Comparison of ENCODE assay signal across 13 cellular contexts in genomic region chr11:75802022-75802912, GRCh38. TPM values are rescaled to one million over a fixed set of nuclear protein-coding genes. Genes with fewer than 3 reads are reported as not detected.
A peak's percentile ranks its signal among the peaks of the same experiment; 100 is the strongest.
DNase-seq lines count a peak whose midpoint lies in the region; ATAC-seq and TF ChIP-seq lines count a peak whose summit lies in the region.
"Had no signal": no experiment of that assay in that cellular context is flagged by ENCODE, and none has a peak within 500 bp of the region (broad histone marks: within the 10 kb centered on the region; RNA-seq: fewer than 3 reads in every experiment).

No MANE protein-coding gene starts in this region.

- H3K4me3 ChIP-seq in Panc1 (ENCODE audit: low read depth in 2 of 2, low read length in 2 of 2), result no peak overlapping the region
- H3K4me3 ChIP-seq in right lobe of liver, result no peak overlapping the region
- no peak overlapping the region for H3K4me3 ChIP-seq in skin epidermis
- H3K4me3 ChIP-seq: coronary artery, GM23338, left lung had no signal

- intact Hi-C loops in activated CD4-positive, alpha-beta T cell treated with anti-CD3 and anti-CD28 coated beads, Interleukin-2, amount 10 ng/mL, durations not matched to agents 24 days and 14 days (cut with micrococcal nuclease), result loop anchor here (5.0 to 10.0 kb wide), 2 partner anchors 350 to 513 kb away; no protein-coding TSS in a partner anchor
- intact Hi-C loops in Panc1 (cut with micrococcal nuclease; ENCODE audit: unreplicated experiment) (loop anchor here (10.0 kb wide), 1 partner anchor 353 kb away; no protein-coding TSS in a partner anchor), right lobe of liver (cut with DNase I) (loop anchor here in 1 of 2 donors (10.0 kb wide), 1 partner anchor 63 kb away; no protein-coding TSS in a partner anchor)

- peaks cover 6% of the 10 kb centered on the region for H3K27me3 Mint-ChIP-seq in activated CD4-positive, alpha-beta T cell treated with anti-CD3 and anti-CD28 coated beads, Interleukin-2, amount 10 ng/mL, durations not matched to agents 7 days and 5 days
- H3K27me3 Mint-ChIP-seq in activated CD4-positive, alpha-beta T cell treated with anti-CD3 and anti-CD28 coated beads, Interleukin-2, amount 10 ng/mL, durations not matched to agents 24 days and 14 days, result no peaks in the 10 kb centered on the region

- POLR2A ChIA-PET in activated CD4-positive, alpha-beta T cell treated with anti-CD3 and anti-CD28 coated beads, Interleukin-2, amount 10 ng/mL, durations not matched to agents 7 days and 5 days (lab: Charles Lee), result interaction anchor here (0.6 kb wide), 1 partner anchor 16 kb away, joined by 3 read pairs; no protein-coding TSS in a partner anchor
- POLR2A ChIA-PET in Panc1 (lab: Charles Lee), result no interaction called here

- 83% methylated on average over 8 of the region's 12 CpGs for WGBS in right lobe of liver (ENCODE audit: insufficient coverage, low coverage, low lambda C conversion rate, missing lambda C conversion rate)

- H3K27ac ChIP-seq in Panc1 (ENCODE audit: low read length), result no peak overlapping the region
- H3K27ac ChIP-seq in right lobe of liver, result no peak overlapping the region
- peak overlapping the region in 15 of 21 experiments; percentile 8 to 60 (median 34) for H3K27ac ChIP-seq in skin epidermis
- H3K27ac ChIP-seq: coronary artery, left lung had no signal

- H3K4me1 ChIP-seq in Panc1 (ENCODE audit: control insufficient read depth, insufficient read depth, low read length) (no peaks in the 10 kb centered on the region), right lobe of liver (peaks cover 0 to 2% (median 0%) of the 10 kb centered on the region in 4 donors)
- H3K4me1 ChIP-seq: BE2C had no signal

- H3K4me1 Mint-ChIP-seq in activated CD4-positive, alpha-beta T cell treated with anti-CD3 and anti-CD28 coated beads, Interleukin-2, amount 10 ng/mL, durations not matched to agents 7 days and 5 days, result peaks cover 20% of the 10 kb centered on the region
- peaks cover 18% of the 10 kb centered on the region for H3K4me1 Mint-ChIP-seq in activated CD4-positive, alpha-beta T cell treated with anti-CD3 and anti-CD28 coated beads, Interleukin-2, amount 10 ng/mL, durations not matched to agents 24 days and 14 days

- H3K27me3 ChIP-seq in Panc1 (ENCODE audit: control insufficient read depth, insufficient read depth, low read length) (no peaks in the 10 kb centered on the region), right lobe of liver (no peaks in the 10 kb centered on the region)
- H3K27me3 ChIP-seq: BE2C, left lung had no signal

- H3K9me3 Mint-ChIP-seq in activated CD4-positive, alpha-beta T cell treated with anti-CD3 and anti-CD28 coated beads, Interleukin-2, amount 10 ng/mL, durations not matched to agents 7 days and 5 days, result no peaks in the 10 kb centered on the region
- H3K9me3 Mint-ChIP-seq in activated CD4-positive, alpha-beta T cell treated with anti-CD3 and anti-CD28 coated beads, Interleukin-2, amount 10 ng/mL, durations not matched to agents 24 days and 14 days, result no peaks in the 10 kb centered on the region
- H3K9me3 Mint-ChIP-seq: GM23338 had no signal

- in situ Hi-C loops in Panc1 (cut with HindIII; ENCODE audit: low pct_unique_long_range_greater_than_20kb, low sequenced_read_pairs), result no loop called here

- peak overlapping the region; percentile 71 for H3K27ac Mint-ChIP-seq in activated CD4-positive, alpha-beta T cell treated with anti-CD3 and anti-CD28 coated beads, Interleukin-2, amount 10 ng/mL, durations not matched to agents 7 days and 5 days
- H3K27ac Mint-ChIP-seq in activated CD4-positive, alpha-beta T cell treated with anti-CD3 and anti-CD28 coated beads, Interleukin-2, amount 10 ng/mL, durations not matched to agents 24 days and 14 days, result no peak overlapping the region
- H3K27ac Mint-ChIP-seq: GM23338 had no signal

- ATAC-seq in Panc1, result peak; percentile 41
- peak in 3 of 4 donors; percentile 4 to 33 (median 16) for ATAC-seq in right lobe of liver

- H3K36me3 Mint-ChIP-seq in activated CD4-positive, alpha-beta T cell treated with anti-CD3 and anti-CD28 coated beads, Interleukin-2, amount 10 ng/mL, durations not matched to agents 7 days and 5 days (ENCODE audit: low read depth), result no peaks in the 10 kb centered on the region
- H3K36me3 Mint-ChIP-seq in activated CD4-positive, alpha-beta T cell treated with anti-CD3 and anti-CD28 coated beads, Interleukin-2, amount 10 ng/mL, durations not matched to agents 24 days and 14 days (ENCODE audit: low read depth), result no peaks in the 10 kb centered on the region

- H3K4me3 Mint-ChIP-seq in activated CD4-positive, alpha-beta T cell treated with anti-CD3 and anti-CD28 coated beads, Interleukin-2, amount 10 ng/mL, durations not matched to agents 7 days and 5 days, result no peak overlapping the region
- no peak overlapping the region for H3K4me3 Mint-ChIP-seq in activated CD4-positive, alpha-beta T cell treated with anti-CD3 and anti-CD28 coated beads, Interleukin-2, amount 10 ng/mL, durations not matched to agents 24 days and 14 days
- H3K4me3 Mint-ChIP-seq: GM23338 had no signal

- BruUV-seq in Panc1 (replicated peaks; lab: Mats Ljungman, UMichigan), result no TSS peak

- H3K9me3 ChIP-seq in Panc1 (ENCODE audit: control insufficient read depth, insufficient read depth, low read depth, low read length), result no peaks in the 10 kb centered on the region
- H3K9me3 ChIP-seq in right lobe of liver, result no peaks in the 10 kb centered on the region
- H3K9me3 ChIP-seq: BE2C, left lung had no signal

- CTCF ChIA-PET in activated CD4-positive, alpha-beta T cell treated with anti-CD3 and anti-CD28 coated beads, Interleukin-2, amount 10 ng/mL, durations not matched to agents 7 days and 5 days (lab: Charles Lee), result interaction anchor here (0.8 to 4.6 kb wide), 9 partner anchors 11 to 191 kb away, joined by 3 to 33 read pairs (median 4); partner anchors contain the start of gene UVRAG
- CTCF ChIA-PET in Panc1 (lab: Charles Lee), result interaction anchor here (0.6 to 2.4 kb wide), 4 partner anchors 33 to 66 kb away, joined by 3 to 12 read pairs (median 3); no protein-coding TSS in a partner anchor

- DNase-seq in activated CD4-positive, alpha-beta T cell treated with anti-CD3 and anti-CD28 coated beads, Interleukin-2, amount 10 ng/mL, durations not matched to agents 7 days and 5 days, result no peak
- DNase-seq in activated CD4-positive, alpha-beta T cell treated with anti-CD3 and anti-CD28 coated beads, Interleukin-2, amount 10 ng/mL, durations not matched to agents 24 days and 14 days, result no peak
- no peak for DNase-seq in Panc1 (ENCODE audit: low read depth, low spot score)
- peak in 1 of 3 donors; percentile 38 for DNase-seq in right lobe of liver
- DNase-seq in NCI-H774 (lab: John Stamatoyannopoulos, UW), result no peak
- DNase-seq in cerebellar cortex (ENCODE audit: low spot score), result no peak
- no peak for DNase-seq in mucosa of gallbladder (ENCODE audit: low spot score)
- DNase-seq: activated gamma-delta T cell had no signal

- H3K36me3 ChIP-seq in Panc1 (ENCODE audit: control insufficient read depth, insufficient read depth, low read length), result no peaks in the 10 kb centered on the region
- peaks cover 0 to 43% (median 21%) of the 10 kb centered on the region in 4 donors for H3K36me3 ChIP-seq in right lobe of liver
- H3K36me3 ChIP-seq: BE2C had no signal

- TF ChIP-seq CTCF in Panc1 (IDR thresholded peaks at IDR 0.05), result no peak
- TF ChIP-seq CTCF in right lobe of liver (IDR thresholded peaks at IDR 0.05), result no peak

- TF ChIP-seq POLR2A in right lobe of liver (IDR thresholded peaks at IDR 0.05), result no peak

RNA-seq across cellular contexts. Expression of gene UVRAG, which starts 12.7 kb away (rescaled TPM):
- total RNA-seq in activated CD4-positive, alpha-beta T cell treated with anti-CD3 and anti-CD28 coated beads, Interleukin-2, amount 10 ng/mL, durations not matched to agents 7 days and 5 days, result 10 to 100 TPM; 16.8 to 17.0 TPM
- 18.2 and 19.2 TPM in 2 replicates for total RNA-seq in activated CD4-positive, alpha-beta T cell treated with anti-CD3 and anti-CD28 coated beads, Interleukin-2, amount 10 ng/mL, durations not matched to agents 24 days and 14 days
- 29.5 TPM for total RNA-seq in Panc1 (2021; ENCODE audit: unreplicated experiment)
- 12.0 TPM for polyA plus RNA-seq in Panc1 (2012; ENCODE audit: insufficient read length)
- 10 to 100 TPM in 3 of 6 experiments, 1 to 10 TPM in 3; 8.8 to 12.6 (median 10.3) TPM for total RNA-seq in right lobe of liver
- total RNA-seq in mucosa of gallbladder, result 24.3 TPM

RNA-seq across cellular contexts. Expression of gene DGAT2, which starts 33.7 kb away (rescaled TPM):
- total RNA-seq in activated CD4-positive, alpha-beta T cell treated with anti-CD3 and anti-CD28 coated beads, Interleukin-2, amount 10 ng/mL, durations not matched to agents 7 days and 5 days, result under 1 TPM; 0.77 to 0.99 TPM
- total RNA-seq in activated CD4-positive, alpha-beta T cell treated with anti-CD3 and anti-CD28 coated beads, Interleukin-2, amount 10 ng/mL, durations not matched to agents 24 days and 14 days, result 7.3 and 8.6 TPM in 2 replicates
- total RNA-seq in Panc1 (2021; ENCODE audit: unreplicated experiment), result 19.2 TPM
- 23.1 TPM for polyA plus RNA-seq in Panc1 (2012; ENCODE audit: insufficient read length)
- total RNA-seq in right lobe of liver, result 100 to 1,000 TPM in 5 of 6 experiments, 10 to 100 TPM in 1; 33.1 to 166 (median 124) TPM
- total RNA-seq in mucosa of gallbladder, result 5.8 TPM

Comparison
In these comparisons a context has a peak if more than half of its experiments do, and no peak if none do; other contexts are left out.
1. H3K27ac ChIP-seq: peak in skin epidermis (15 of 21); none in Panc1 (single experiment) and right lobe of liver (0 of 3).